ENCODE assay signal across 14 cellular contexts in the genomic region with DNA sequence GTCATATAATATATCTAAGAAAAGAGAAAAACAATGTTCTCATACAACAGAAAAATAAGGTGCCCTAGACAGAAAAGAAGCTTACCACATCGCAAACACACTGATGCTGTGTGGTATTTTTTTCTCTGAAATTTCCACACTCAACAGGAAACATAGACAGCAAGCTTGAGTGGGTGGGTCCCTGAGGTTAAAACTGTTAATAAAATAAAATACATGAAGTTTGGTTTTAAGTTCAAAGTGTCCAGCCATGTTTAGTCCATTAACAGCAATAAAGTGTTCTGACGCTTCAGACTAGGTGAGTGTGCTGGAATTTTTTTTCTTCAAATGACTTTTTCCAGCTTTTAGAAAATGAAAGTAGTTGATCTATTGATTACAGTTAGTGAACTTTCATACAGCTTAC.
DNase-seq lines count a peak whose midpoint lies in the region; ATAC-seq and TF ChIP-seq lines count a peak whose summit lies in the region.
"Had no signal": no experiment of that assay in that cellular context is flagged by ENCODE, and none has a peak within 500 bp of the region (broad histone marks: within the 10 kb centered on the region; RNA-seq: fewer than 3 reads in every experiment).

No MANE protein-coding gene starts in this region.

- peaks cover 37% of the 10 kb centered on the region for H3K36me3 Mint-ChIP-seq in T-helper 2 cell treated with Interferon-gamma antibody and Interleukin-4, amounts not matched to agents 5 μg/mL and 100 μg/mL, for 36 hours (ENCODE audit: low read depth)
- H3K36me3 Mint-ChIP-seq in stimulated activated effector memory CD8-positive, alpha-beta T cell treated with anti-CD3 and anti-CD28 coated beads, Interleukin-12 subunit alpha, Interleukin-12 subunit beta, amount 100 ng/mL, for 72 hours: peaks cover 13% of the 10 kb centered on the region

- H3K9me3 Mint-ChIP-seq in T-helper 2 cell treated with Interferon-gamma antibody and Interleukin-4, amounts not matched to agents 5 μg/mL and 100 μg/mL, for 36 hours: no peaks in the 10 kb centered on the region
- no peaks in the 10 kb centered on the region for H3K9me3 Mint-ChIP-seq in stimulated activated effector memory CD8-positive, alpha-beta T cell treated with anti-CD3 and anti-CD28 coated beads, Interleukin-12 subunit alpha, Interleukin-12 subunit beta, amount 100 ng/mL, for 72 hours
- H3K9me3 Mint-ChIP-seq: IgD-negative memory B cell had no signal

- H3K4me1 Mint-ChIP-seq in T-helper 2 cell treated with Interferon-gamma antibody and Interleukin-4, amounts not matched to agents 5 μg/mL and 100 μg/mL, for 36 hours (ENCODE audit: low read depth): peaks cover 54% of the 10 kb centered on the region
- peaks cover 34% of the 10 kb centered on the region for H3K4me1 Mint-ChIP-seq in stimulated activated effector memory CD8-positive, alpha-beta T cell treated with anti-CD3 and anti-CD28 coated beads, Interleukin-12 subunit alpha, Interleukin-12 subunit beta, amount 100 ng/mL, for 72 hours

- peak; percentile 95 for ATAC-seq in stimulated activated effector memory CD8-positive, alpha-beta T cell treated with anti-CD3 and anti-CD28 coated beads, Interleukin-12 subunit alpha, Interleukin-12 subunit beta, amount 100 ng/mL, for 72 hours
- no peak for ATAC-seq in HG02610 (IDR thresholded peaks at IDR 0.05; ENCODE audit: unreplicated experiment)
- ATAC-seq: gastrocnemius medialis, Panc1 had no signal

- CTCF ChIA-PET in RWPE1 (lab: Yijun Ruan, JAX) (no interaction called here), HEK293T (lab: Yijun Ruan, JAX) (no interaction called here)

- H3K27me3 Mint-ChIP-seq in T-helper 2 cell treated with Interferon-gamma antibody and Interleukin-4, amounts not matched to agents 5 μg/mL and 100 μg/mL, for 36 hours (ENCODE audit: low read depth): no peaks in the 10 kb centered on the region
- H3K27me3 Mint-ChIP-seq: IgD-negative memory B cell had no signal

- peak overlapping the region; percentile 96 for H3K27ac Mint-ChIP-seq in T-helper 2 cell treated with Interferon-gamma antibody and Interleukin-4, amounts not matched to agents 5 μg/mL and 100 μg/mL, for 36 hours
- H3K27ac Mint-ChIP-seq in stimulated activated effector memory CD8-positive, alpha-beta T cell treated with anti-CD3 and anti-CD28 coated beads, Interleukin-12 subunit alpha, Interleukin-12 subunit beta, amount 100 ng/mL, for 72 hours: peak overlapping the region; percentile 84

- no peak overlapping the region for H3K4me3 ChIP-seq in choroid plexus epithelial cell (ENCODE audit: low read depth, low read length)
- H3K4me3 ChIP-seq: gastrocnemius medialis had no signal

- POLR2A ChIA-PET in RWPE1 (lab: Yijun Ruan, JAX; ENCODE audit: low non-redundant PET): no interaction called here
- POLR2A ChIA-PET in HEK293T (lab: Yijun Ruan, JAX): no interaction called here

- no peak overlapping the region for H3K27ac ChIP-seq in RWPE1
- H3K27ac ChIP-seq: gastrocnemius medialis had no signal

- H3K4me3 Mint-ChIP-seq in T-helper 2 cell treated with Interferon-gamma antibody and Interleukin-4, amounts not matched to agents 5 μg/mL and 100 μg/mL, for 36 hours: peak overlapping the region; percentile 84
- H3K4me3 Mint-ChIP-seq in stimulated activated effector memory CD8-positive, alpha-beta T cell treated with anti-CD3 and anti-CD28 coated beads, Interleukin-12 subunit alpha, Interleukin-12 subunit beta, amount 100 ng/mL, for 72 hours: peak overlapping the region; percentile 71

- TF ChIP-seq CTCF in choroid plexus epithelial cell (conservative IDR thresholded peaks at IDR 0.05; ENCODE audit: low read depth, low read length): no peak
- TF ChIP-seq CTCF in RWPE1 (conservative IDR thresholded peaks at IDR 0.05; ENCODE audit: low read depth): no peak

- peak; percentile 61 for DNase-seq in activated effector memory CD4-positive, alpha-beta T cell treated with anti-CD3 and anti-CD28 coated beads, Interleukin-2, amount 50 U/mL, for 16 hours
- no peak for DNase-seq in activated effector memory CD4-positive, alpha-beta T cell treated with Interleukin-2 at 50 U/mL for 16 hours
- peak; percentile 27 for DNase-seq in T-helper 2 cell treated with Interferon-gamma antibody and Interleukin-4, amounts not matched to agents 5 μg/mL and 100 μg/mL, for 36 hours (ENCODE audit: low spot score)
- DNase-seq in choroid plexus epithelial cell (ENCODE audit: low read depth) (peak; percentile 8), RWPE1 (ENCODE audit: low spot score) (no peak), HEK293T (ENCODE audit: extremely low spot score) (no peak)
- DNase-seq in stimulated activated effector memory CD8-positive, alpha-beta T cell treated with anti-CD3 and anti-CD28 coated beads, Interleukin-12 subunit alpha, Interleukin-12 subunit beta, amount 100 ng/mL, for 72 hours (ENCODE audit: low spot score in 2 of 2): peak in 1 of 2 donors; percentile 8
- DNase-seq: gastrocnemius medialis, NCI-H1694 treated with DMSO at 0.1 percent for 48 hours, NCI-H510A treated with DMSO at 0.1 percent for 48 hours, trophoblast cell had no signal

TF ChIP-seq in HEK293T, 16 proteins besides CTCF, POLR2A, EP300 and RAD21:
- TF ChIP-seq CTBP1 (IDR thresholded peaks at IDR 0.05; ENCODE audit: borderline replicate concordance) (no peak), FOXM1 (IDR thresholded peaks at IDR 0.05; ENCODE audit: borderline replicate concordance) (no peak), ELF4 (IDR thresholded peaks at IDR 0.05) (no peak), LEF1 (IDR thresholded peaks at IDR 0.05; ENCODE audit: borderline replicate concordance) (no peak), BHLHE40 (IDR thresholded peaks at IDR 0.05; ENCODE audit: borderline replicate concordance) (no peak), SP1 (IDR thresholded peaks at IDR 0.05) (no peak), FOXK2 (IDR thresholded peaks at IDR 0.05) (no peak), L3MBTL2 (conservative IDR thresholded peaks at IDR 0.05) (no peak), HDGF (IDR thresholded peaks at IDR 0.05; ENCODE audit: borderline replicate concordance) (no peak), SUZ12 (IDR thresholded peaks at IDR 0.05) (no peak), FOXA1 (IDR thresholded peaks at IDR 0.05) (no peak), NFRKB (IDR thresholded peaks at IDR 0.05) (no peak), TARDBP (IDR thresholded peaks at IDR 0.05) (no peak), ZNF384 (IDR thresholded peaks at IDR 0.05) (no peak), ARNT (IDR thresholded peaks at IDR 0.05) (no peak)
- TF ChIP-seq, protein P1, sequence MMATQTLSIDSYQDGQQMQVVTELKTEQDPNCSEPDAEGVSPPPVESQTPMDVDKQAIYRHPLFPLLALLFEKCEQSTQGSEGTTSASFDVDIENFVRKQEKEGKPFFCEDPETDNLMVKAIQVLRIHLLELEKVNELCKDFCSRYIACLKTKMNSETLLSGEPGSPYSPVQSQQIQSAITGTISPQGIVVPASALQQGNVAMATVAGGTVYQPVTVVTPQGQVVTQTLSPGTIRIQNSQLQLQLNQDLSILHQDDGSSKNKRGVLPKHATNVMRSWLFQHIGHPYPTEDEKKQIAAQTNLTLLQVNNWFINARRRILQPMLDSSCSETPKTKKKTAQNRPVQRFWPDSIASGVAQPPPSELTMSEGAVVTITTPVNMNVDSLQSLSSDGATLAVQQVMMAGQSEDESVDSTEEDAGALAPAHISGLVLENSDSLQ (IDR thresholded peaks at IDR 0.05): no peak
TF ChIP-seq in HEK293T: peak in this region for 0.

Comparison
In these comparisons a context has a peak if more than half of its experiments do, and no peak if none do; other contexts are left out.
1. DNase-seq: peak in activated effector memory CD4-positive, alpha-beta T cell treated with anti-CD3 and anti-CD28 coated beads, Interleukin-2, amount 50 U/mL, for 16 hours (single experiment), T-helper 2 cell treated with Interferon-gamma antibody and Interleukin-4, amounts not matched to agents 5 μg/mL and 100 μg/mL, for 36 hours (single experiment) and choroid plexus epithelial cell (single experiment); none in activated effector memory CD4-positive, alpha-beta T cell treated with Interleukin-2 at 50 U/mL for 16 hours (single experiment), RWPE1 (single experiment) and HEK293T (single experiment).